In the genomic region with DNA sequence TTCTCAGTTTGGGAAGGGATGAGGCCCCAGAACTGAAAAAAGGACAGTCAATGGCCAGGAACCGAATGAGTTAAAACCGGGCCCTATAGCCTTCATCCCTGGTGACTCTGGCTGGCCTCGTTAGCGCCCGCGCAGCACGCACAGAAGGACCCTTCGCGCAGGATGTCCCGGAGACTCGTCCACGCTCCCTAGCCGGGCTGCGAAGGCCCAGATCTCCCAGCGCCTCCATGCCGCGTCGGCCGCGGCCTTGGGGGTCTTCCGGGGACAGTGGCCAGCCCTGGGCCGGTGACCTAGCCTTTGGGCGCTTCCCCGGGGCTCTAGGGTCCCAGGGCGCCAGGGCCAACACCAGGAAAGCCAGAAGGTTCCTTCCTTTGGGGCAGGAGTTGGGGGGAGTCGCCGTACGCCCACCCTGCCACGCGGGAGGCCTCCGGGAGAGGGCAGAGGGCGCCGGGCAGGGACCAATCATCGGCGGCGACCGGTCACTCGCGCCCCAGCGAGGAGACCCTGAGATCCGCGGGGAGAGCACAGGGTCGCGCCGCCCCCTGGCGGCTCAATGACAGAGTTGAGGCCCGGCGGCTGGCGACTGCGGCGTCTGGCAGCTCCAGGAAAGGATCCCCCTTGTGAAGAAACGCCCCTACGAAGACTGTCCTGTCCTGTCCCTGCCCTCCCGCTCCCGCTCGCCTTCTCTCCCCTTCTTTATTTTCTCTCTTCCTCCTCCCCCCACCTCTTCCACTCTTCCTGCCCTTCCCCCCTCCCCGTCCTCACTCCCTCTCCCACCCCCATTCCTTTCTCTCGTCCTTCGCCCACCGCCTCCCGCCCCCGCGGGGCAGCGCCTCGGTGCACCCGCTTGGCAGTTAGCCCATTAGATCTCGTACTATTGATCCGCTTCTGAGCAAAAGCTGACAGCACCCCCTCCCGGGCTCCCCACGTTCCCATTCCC, we compare ENCODE assay signal across 8 cellular contexts.
DNase-seq lines count a peak whose midpoint lies in the region; ATAC-seq and TF ChIP-seq lines count a peak whose summit lies in the region.

No MANE protein-coding gene starts in this region.

- H3K4me1 Mint-ChIP-seq in CD8-positive, alpha-beta T cell (ENCODE audit: low read depth) = peaks cover 12% of the 10 kb centered on the region
- H3K4me1 Mint-ChIP-seq in activated naive CD4-positive, alpha-beta T cell treated with anti-CD3 and anti-CD28 coated beads, Interleukin-2, amount 10 ng/mL, durations not matched to agents 7 days and 5 days = peaks cover 4% of the 10 kb centered on the region

- ATAC-seq in CD8-positive, alpha-beta T cell = peak; percentile 74
- ATAC-seq in GM19328 (IDR thresholded peaks at IDR 0.05; ENCODE audit: unreplicated experiment) (no peak), GM21423 (IDR thresholded peaks at IDR 0.05; ENCODE audit: unreplicated experiment) (no peak)

- peak overlapping the region; percentile 79 for H3K4me3 Mint-ChIP-seq in CD8-positive, alpha-beta T cell
- peak overlapping the region; percentile 50 for H3K4me3 Mint-ChIP-seq in activated naive CD4-positive, alpha-beta T cell treated with anti-CD3 and anti-CD28 coated beads, Interleukin-2, amount 10 ng/mL, durations not matched to agents 7 days and 5 days

- H3K27me3 ChIP-seq in CD8-positive, alpha-beta T cell (ENCODE audit: insufficient read depth, low read length) = peaks cover 36% of the 10 kb centered on the region
- peaks cover 60% of the 10 kb centered on the region for H3K27me3 ChIP-seq in cardiac muscle cell

- CTCF ChIA-PET in CD8-positive, alpha-beta T cell (lab: Charles Lee) = interaction anchor here (0.5 to 5.9 kb wide), 22 partner anchors 10 to 587 kb away, joined by 3 to 60 read pairs (median 4); no protein-coding TSS in a partner anchor
- CTCF ChIA-PET in activated naive CD4-positive, alpha-beta T cell treated with anti-CD3 and anti-CD28 coated beads, Interleukin-2, amount 10 ng/mL, durations not matched to agents 7 days and 5 days (lab: Charles Lee) = interaction anchor here (0.7 to 5.2 kb wide), 9 partner anchors 9 to 152 kb away, joined by 3 to 26 read pairs (median 3); a partner anchor contains a TSS

- H3K27me3 Mint-ChIP-seq in CD8-positive, alpha-beta T cell (ENCODE audit: low read depth) = peaks cover 72% of the 10 kb centered on the region
- peaks cover 100% of the 10 kb centered on the region for H3K27me3 Mint-ChIP-seq in activated naive CD4-positive, alpha-beta T cell treated with anti-CD3 and anti-CD28 coated beads, Interleukin-2, amount 10 ng/mL, durations not matched to agents 7 days and 5 days

- peak overlapping the region; percentile 54 for H3K4me3 ChIP-seq in CD8-positive, alpha-beta T cell (ENCODE audit: low read depth, low read length)
- peak overlapping the region; percentile 20 for H3K4me3 ChIP-seq in Jurkat, Clone E6-1 (ENCODE audit: low read length)
- peak overlapping the region; percentile 41 for H3K4me3 ChIP-seq in cardiac muscle cell

- no peaks in the 10 kb centered on the region for H3K9me3 Mint-ChIP-seq in CD8-positive, alpha-beta T cell
- H3K9me3 Mint-ChIP-seq in activated naive CD4-positive, alpha-beta T cell treated with anti-CD3 and anti-CD28 coated beads, Interleukin-2, amount 10 ng/mL, durations not matched to agents 7 days and 5 days = no peaks in the 10 kb centered on the region

- peak; percentile 77 for TF ChIP-seq CTCF in CD8-positive, alpha-beta T cell (IDR thresholded peaks at IDR 0.05)
- TF ChIP-seq CTCF in cardiac muscle cell (IDR thresholded peaks at IDR 0.05; ENCODE audit: low read depth, low read length) = peak; percentile 61

- H3K36me3 ChIP-seq in CD8-positive, alpha-beta T cell (ENCODE audit: insufficient read depth, low read length) = no peaks in the 10 kb centered on the region
- no peaks in the 10 kb centered on the region for H3K36me3 ChIP-seq in cardiac muscle cell

- H3K9me3 ChIP-seq in CD8-positive, alpha-beta T cell (ENCODE audit: low read length) = no peaks in the 10 kb centered on the region
- H3K9me3 ChIP-seq in cardiac muscle cell (ENCODE audit: low read depth) = no peaks in the 10 kb centered on the region

- intact Hi-C loops in CD8-positive, alpha-beta T cell (cut with DNase I, micrococcal nuclease) = loop anchor here (1.0 kb wide), 2 partner anchors 77 to 130 kb away; no protein-coding TSS in a partner anchor

- peaks cover 22% of the 10 kb centered on the region for H3K4me1 ChIP-seq in CD8-positive, alpha-beta T cell (ENCODE audit: insufficient read depth, low read length)
- peaks cover 14% of the 10 kb centered on the region for H3K4me1 ChIP-seq in cardiac muscle cell (ENCODE audit: low read depth)

- DNase-seq in CD8-positive, alpha-beta T cell = peak; percentile 31 to 76 (median 51)
- DNase-seq in Jurkat, Clone E6-1 (ENCODE audit: low read depth, low spot score) = no peak
- DNase-seq in SHP77 (lab: John Stamatoyannopoulos, UW) (peak; percentile 59 to 67), cardiac muscle cell (ENCODE audit: low read depth in 1 of 2, low spot score in 1 of 2) (peak; percentile 39 to 92), putamen (ENCODE audit: low spot score) (peak; percentile 34)
- peak; percentile 57 for DNase-seq in activated naive CD4-positive, alpha-beta T cell treated with anti-CD3 and anti-CD28 coated beads, Interleukin-2, amount 10 ng/mL, durations not matched to agents 7 days and 5 days

- H3K27ac Mint-ChIP-seq in CD8-positive, alpha-beta T cell = no peak overlapping the region
- H3K27ac Mint-ChIP-seq in activated naive CD4-positive, alpha-beta T cell treated with anti-CD3 and anti-CD28 coated beads, Interleukin-2, amount 10 ng/mL, durations not matched to agents 7 days and 5 days = no peak overlapping the region

- H3K27ac ChIP-seq in CD8-positive, alpha-beta T cell (ENCODE audit: low read depth, low read length) = no peak overlapping the region
- no peak overlapping the region for H3K27ac ChIP-seq in cardiac muscle cell

- POLR2A ChIA-PET in CD8-positive, alpha-beta T cell (lab: Charles Lee) = no interaction called here

- H3K36me3 Mint-ChIP-seq in CD8-positive, alpha-beta T cell = no peaks in the 10 kb centered on the region
- no peaks in the 10 kb centered on the region for H3K36me3 Mint-ChIP-seq in activated naive CD4-positive, alpha-beta T cell treated with anti-CD3 and anti-CD28 coated beads, Interleukin-2, amount 10 ng/mL, durations not matched to agents 7 days and 5 days
